Comparison of ENCODE assay signal across 1 cellular context in genomic region chr12:75208851-75209781, GRCh38.
TF ChIP-seq lines count a peak whose summit lies in the region.

No MANE protein-coding gene starts in this region.

TF ChIP-seq in HepG2, 621 proteins besides CTCF, POLR2A, EP300 and RAD21 (continued from another document):
- no peak for TF ChIP-seq ZBED4 (CRISPR knock-in tag; IDR thresholded peaks at IDR 0.05; ENCODE audit: borderline replicate concordance)
- no peak for TF ChIP-seq HIC2 (CRISPR knock-in tag; IDR thresholded peaks at IDR 0.05; ENCODE audit: low read depth)
- TF ChIP-seq, protein P1, sequence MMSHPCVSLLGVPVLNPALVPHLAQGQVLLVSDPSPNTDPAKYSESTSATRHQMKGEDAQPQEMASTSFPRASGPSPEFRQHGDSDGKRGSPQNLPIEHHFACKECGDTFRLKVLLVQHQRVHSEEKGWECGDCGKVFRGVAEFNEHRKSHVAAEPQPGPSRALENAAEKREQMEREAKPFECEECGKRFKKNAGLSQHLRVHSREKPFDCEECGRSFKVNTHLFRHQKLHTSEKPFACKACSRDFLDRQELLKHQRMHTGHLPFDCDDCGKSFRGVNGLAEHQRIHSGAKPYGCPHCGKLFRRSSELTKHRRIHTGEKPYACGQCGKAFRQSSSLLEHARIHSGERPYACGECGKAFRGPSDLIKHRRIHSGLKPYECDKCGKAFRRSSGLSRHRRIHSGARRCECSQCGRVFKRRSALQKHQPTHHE (CRISPR knock-in tag; IDR thresholded peaks at IDR 0.05; ENCODE audit: borderline replicate concordance): no peak
- TF ChIP-seq, protein P2, sequence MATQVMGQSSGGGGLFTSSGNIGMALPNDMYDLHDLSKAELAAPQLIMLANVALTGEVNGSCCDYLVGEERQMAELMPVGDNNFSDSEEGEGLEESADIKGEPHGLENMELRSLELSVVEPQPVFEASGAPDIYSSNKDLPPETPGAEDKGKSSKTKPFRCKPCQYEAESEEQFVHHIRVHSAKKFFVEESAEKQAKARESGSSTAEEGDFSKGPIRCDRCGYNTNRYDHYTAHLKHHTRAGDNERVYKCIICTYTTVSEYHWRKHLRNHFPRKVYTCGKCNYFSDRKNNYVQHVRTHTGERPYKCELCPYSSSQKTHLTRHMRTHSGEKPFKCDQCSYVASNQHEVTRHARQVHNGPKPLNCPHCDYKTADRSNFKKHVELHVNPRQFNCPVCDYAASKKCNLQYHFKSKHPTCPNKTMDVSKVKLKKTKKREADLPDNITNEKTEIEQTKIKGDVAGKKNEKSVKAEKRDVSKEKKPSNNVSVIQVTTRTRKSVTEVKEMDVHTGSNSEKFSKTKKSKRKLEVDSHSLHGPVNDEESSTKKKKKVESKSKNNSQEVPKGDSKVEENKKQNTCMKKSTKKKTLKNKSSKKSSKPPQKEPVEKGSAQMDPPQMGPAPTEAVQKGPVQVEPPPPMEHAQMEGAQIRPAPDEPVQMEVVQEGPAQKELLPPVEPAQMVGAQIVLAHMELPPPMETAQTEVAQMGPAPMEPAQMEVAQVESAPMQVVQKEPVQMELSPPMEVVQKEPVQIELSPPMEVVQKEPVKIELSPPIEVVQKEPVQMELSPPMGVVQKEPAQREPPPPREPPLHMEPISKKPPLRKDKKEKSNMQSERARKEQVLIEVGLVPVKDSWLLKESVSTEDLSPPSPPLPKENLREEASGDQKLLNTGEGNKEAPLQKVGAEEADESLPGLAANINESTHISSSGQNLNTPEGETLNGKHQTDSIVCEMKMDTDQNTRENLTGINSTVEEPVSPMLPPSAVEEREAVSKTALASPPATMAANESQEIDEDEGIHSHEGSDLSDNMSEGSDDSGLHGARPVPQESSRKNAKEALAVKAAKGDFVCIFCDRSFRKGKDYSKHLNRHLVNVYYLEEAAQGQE (IDR thresholded peaks at IDR 0.05; ENCODE audit: borderline replicate concordance in 1 of 2, low read depth in 1 of 2, low read length in 2 of 2): peak; percentile 53 to 92
- TF ChIP-seq EHMT2 (IDR thresholded peaks at IDR 0.05; ENCODE audit: borderline replicate concordance, low read depth, low read length): peak; percentile 38; the same call in 1 of the 2 replicates
- TF ChIP-seq FLYWCH1 (CRISPR knock-in tag; IDR thresholded peaks at IDR 0.05): no peak
TF ChIP-seq in HepG2: peak in this region for 3.
